In the genomic region with DNA sequence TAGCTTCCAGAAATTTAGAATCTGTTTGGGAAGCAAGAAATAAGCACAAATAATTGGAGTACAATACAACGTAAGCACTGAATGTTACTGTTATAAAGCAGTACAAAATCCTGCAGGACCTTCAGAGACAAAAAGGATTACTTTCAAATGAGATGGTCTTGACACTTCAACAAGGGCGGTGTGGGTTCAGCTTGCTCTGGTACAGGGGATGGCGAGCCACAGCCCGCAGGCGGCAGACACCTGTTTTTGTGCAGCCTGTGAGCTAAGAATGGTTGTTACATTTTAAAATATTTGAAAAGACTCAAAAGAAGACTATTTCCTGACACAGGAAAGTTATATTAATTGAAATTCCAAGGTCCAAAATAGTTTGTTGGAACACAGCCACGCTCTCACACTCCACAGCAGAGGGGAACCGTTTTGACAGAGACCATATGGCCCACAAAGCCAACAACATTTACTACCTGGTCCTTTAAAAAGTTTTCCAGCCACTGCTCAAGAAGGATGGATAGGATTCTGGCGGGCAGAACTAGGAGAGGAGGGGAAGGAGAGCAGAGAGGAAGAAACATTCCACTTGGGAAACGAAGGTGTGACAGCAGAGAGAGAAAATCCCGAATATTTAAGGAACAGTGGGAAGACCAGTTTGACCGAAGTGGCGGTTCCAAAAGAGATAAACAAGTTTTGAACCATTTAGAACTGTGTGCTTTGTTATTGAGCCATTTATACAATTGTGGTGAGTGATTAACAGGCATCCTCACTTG, we compare ENCODE assay signal across 21 cellular contexts. TPM values are rescaled to one million over a fixed set of nuclear protein-coding genes. Genes with fewer than 3 reads are reported as not detected.
DNase-seq lines count a peak whose midpoint lies in the region; ATAC-seq and TF ChIP-seq lines count a peak whose summit lies in the region.
"Had no signal": no experiment of that assay in that cellular context is flagged by ENCODE, and none has a peak within 500 bp of the region (broad histone marks: within the 10 kb centered on the region; RNA-seq: fewer than 3 reads in every experiment).

No MANE protein-coding gene starts in this region.

- no peak for DNase-seq in left ventricle myocardium superior
- no peak for DNase-seq in left cardiac atrium
- DNase-seq in endothelial cell (ENCODE audit: low spot score) = no peak
- DNase-seq in mesothelial cell of epicardium (ENCODE audit: low spot score in 2 of 2, unreplicated experiment in 2 of 2) = no peak
- no peak for DNase-seq in NCI-H1930 (lab: John Stamatoyannopoulos, UW)
- no peak for DNase-seq in DMS153 treated with DMSO at 0.1 percent for 48 hours (lab: John Stamatoyannopoulos, UW; ENCODE audit: unreplicated experiment)
- no peak for DNase-seq in psoas muscle
- DNase-seq: activated CD4-positive, CD25-positive, alpha-beta regulatory T cell; activated CD8-positive, alpha-beta memory T cell treated with anti-CD3 and anti-CD28 coated beads for 24 hours; adrenal gland; CD8-positive, alpha-beta T cell; MG63; NCI-H446; NK-92 treated with Interleukin-12 subunit alpha and Interleukin-12 subunit beta, amount 100 ng/mL, for 24 hours; SHP77; stimulated activated naive CD8-positive, alpha-beta T cell treated with anti-CD3 and anti-CD28 coated beads, Interleukin-15, Interleukin-2, amounts not matched to agents 100 U/mL and 50 U/mL, for 24 hours; T-helper 2 cell; upper lobe of right lung had no signal

- WGBS in psoas muscle, 3 donors = 59 to 63% (median 62%) methylated on average over 12 of the region's 12 CpGs

- H3K27ac Mint-ChIP-seq in endothelial cell (ENCODE audit: unreplicated experiment) (no peak overlapping the region), mesothelial cell of epicardium (peak overlapping the region; percentile 72)
- H3K27ac Mint-ChIP-seq: CD8-positive, alpha-beta T cell; neural progenitor cell had no signal

- no peaks in the 10 kb centered on the region for H3K27me3 ChIP-seq in psoas muscle (ENCODE audit: insufficient read depth in 3 of 3, low read length in 2 of 3)
- H3K27me3 ChIP-seq: adrenal gland, MG63, neural progenitor cell, right atrium auricular region, upper lobe of right lung had no signal

- H3K36me3 Mint-ChIP-seq in endothelial cell (ENCODE audit: low read depth, unreplicated experiment) (peaks cover 10% of the 10 kb centered on the region), mesothelial cell of epicardium (peaks cover 1% of the 10 kb centered on the region)

- no peaks in the 10 kb centered on the region for H3K36me3 ChIP-seq in psoas muscle (ENCODE audit: insufficient read depth in 1 of 2, low read depth in 1 of 2)
- H3K36me3 ChIP-seq: adrenal gland, neural progenitor cell, right atrium auricular region, upper lobe of right lung had no signal

- peak overlapping the region; percentile 38 for H3K4me3 Mint-ChIP-seq in endothelial cell (ENCODE audit: unreplicated experiment)
- no peak overlapping the region for H3K4me3 Mint-ChIP-seq in mesothelial cell of epicardium
- H3K4me3 Mint-ChIP-seq: CD8-positive, alpha-beta T cell; neural progenitor cell had no signal

- peaks cover 33% of the 10 kb centered on the region for H3K4me1 ChIP-seq in psoas muscle

- no peak overlapping the region for H3K27ac ChIP-seq in psoas muscle
- H3K27ac ChIP-seq: adrenal gland, neural progenitor cell, upper lobe of right lung had no signal

- H3K9me3 Mint-ChIP-seq in endothelial cell (ENCODE audit: unreplicated experiment) (no peaks in the 10 kb centered on the region), mesothelial cell of epicardium (no peaks in the 10 kb centered on the region)
- H3K9me3 Mint-ChIP-seq: CD8-positive, alpha-beta T cell had no signal

- ATAC-seq in left ventricle myocardium superior (peak; percentile 54), left cardiac atrium (no peak), psoas muscle (no peak), GM21423 (IDR thresholded peaks at IDR 0.05; ENCODE audit: unreplicated experiment) (no peak)
- ATAC-seq: CD8-positive, alpha-beta T cell; stimulated activated naive CD8-positive, alpha-beta T cell treated with anti-CD3 and anti-CD28 coated beads, Interleukin-15, Interleukin-2, amounts not matched to agents 100 U/mL and 50 U/mL, for 24 hours; upper lobe of right lung had no signal

- H3K9me3 ChIP-seq in psoas muscle = no peaks in the 10 kb centered on the region
- H3K9me3 ChIP-seq: adrenal gland, MG63, right atrium auricular region, upper lobe of right lung had no signal

- H3K4me1 Mint-ChIP-seq in endothelial cell (ENCODE audit: unreplicated experiment) = peaks cover 11% of the 10 kb centered on the region
- H3K4me1 Mint-ChIP-seq in mesothelial cell of epicardium = peaks cover 41% of the 10 kb centered on the region

- H3K4me3 ChIP-seq in psoas muscle = no peak overlapping the region
- H3K4me3 ChIP-seq: adrenal gland, MG63, neural progenitor cell, right atrium auricular region, upper lobe of right lung had no signal

- TF ChIP-seq CTCF in endothelial cell (IDR thresholded peaks at IDR 0.05; ENCODE audit: unreplicated experiment) = no peak
- no peak for TF ChIP-seq CTCF in mesothelial cell of epicardium (IDR thresholded peaks at IDR 0.05; ENCODE audit: unreplicated experiment)
- no peak for TF ChIP-seq CTCF in psoas muscle (IDR thresholded peaks at IDR 0.05)

- H3K27me3 Mint-ChIP-seq in endothelial cell (ENCODE audit: unreplicated experiment) (peaks cover 2% of the 10 kb centered on the region), mesothelial cell of epicardium (ENCODE audit: low read depth) (no peaks in the 10 kb centered on the region)

- intact Hi-C loops in left ventricle myocardium superior (cut with micrococcal nuclease) = no loop called here
- intact Hi-C loops in left cardiac atrium (cut with DNase I) = loop anchor here (5.0 to 10.0 kb wide), 2 partner anchors 136 to 139 kb away; no protein-coding TSS in a partner anchor
- intact Hi-C loops in psoas muscle (cut with DNase I) = loop anchor here in 1 of 2 donors (5.0 kb wide), 1 partner anchor 74 kb away; no protein-coding TSS in a partner anchor

RNA-seq across cellular contexts. Expression of gene PRDM10, which starts 6.3 kb away (rescaled TPM):
- total RNA-seq in left ventricle myocardium superior (6.6 TPM), left cardiac atrium (1 to 10 TPM; 3.8 to 6.1 TPM), endothelial cell (ENCODE audit: unreplicated experiment) (15.8 TPM), mesothelial cell of epicardium (17.3 to 17.9 TPM (median 17.8 TPM) in 3 replicates), psoas muscle (1 to 10 TPM; 4.2 to 7.8 (median 5.9) TPM)
- 1 to 10 TPM; 2.5 to 4.1 (median 2.9) TPM for polyA plus RNA-seq in psoas muscle
